1 cellular context compared by ENCODE assay signal in genomic region chr7:6639032-6639431, GRCh38.
TF ChIP-seq lines count a peak whose summit lies in the region.

No MANE protein-coding gene starts in this region.

TF ChIP-seq in HepG2, 621 proteins besides CTCF, POLR2A, EP300 and RAD21:
- TF ChIP-seq ZFYVE20 (CRISPR knock-in tag; IDR thresholded peaks at IDR 0.05; ENCODE audit: borderline replicate concordance, low read depth) (no peak), FOXP1 (IDR thresholded peaks at IDR 0.05) (no peak), FOXP1 (CRISPR knock-in tag; IDR thresholded peaks at IDR 0.05) (no peak)
